ENCODE assay signal across 8 cellular contexts in the genomic region with DNA sequence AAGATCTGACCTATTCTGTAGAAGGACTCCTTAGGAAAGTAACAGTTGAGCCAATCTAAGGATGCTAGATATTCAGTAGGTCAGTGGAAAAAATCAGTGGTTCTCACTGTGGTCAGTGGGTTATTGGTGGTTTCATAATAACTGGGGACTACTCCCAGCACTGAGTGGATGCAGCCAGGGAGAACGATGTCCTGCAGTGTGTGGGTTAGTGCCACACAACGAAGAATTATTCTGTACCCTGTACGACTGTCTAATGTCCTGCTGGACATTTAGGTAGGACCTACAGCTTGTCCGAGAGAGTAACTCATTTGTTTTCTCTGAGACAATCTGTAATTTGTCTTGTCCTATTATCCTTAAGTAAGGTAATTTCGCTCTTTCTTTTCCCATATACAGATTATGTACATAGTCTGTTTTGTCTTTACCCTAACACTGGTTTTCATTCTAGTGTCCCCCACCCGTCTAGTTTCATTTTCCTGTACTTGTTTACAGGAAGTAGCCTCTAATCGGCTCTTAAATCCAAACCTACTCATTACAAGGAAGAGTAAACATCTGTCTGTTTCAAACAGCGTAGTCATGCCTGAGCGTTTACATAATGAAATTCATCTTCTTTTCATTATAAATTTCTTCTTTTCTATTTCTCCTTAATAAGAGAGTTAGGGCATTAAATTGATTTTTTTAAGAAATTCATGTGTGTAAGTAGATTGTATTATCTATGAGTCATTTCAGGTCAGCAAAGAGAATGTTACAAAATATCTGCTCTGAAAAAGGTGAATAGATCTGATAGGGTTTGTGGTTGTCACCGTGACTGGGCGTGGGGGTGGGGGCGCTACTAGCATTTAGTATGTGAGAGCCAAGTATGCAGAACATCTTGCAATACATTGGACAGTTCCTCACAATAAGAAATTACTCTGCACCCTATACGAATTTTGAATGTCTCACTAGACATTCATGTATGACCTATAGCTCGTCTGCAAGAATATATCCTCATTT. TPM values are rescaled to one million over a fixed set of nuclear protein-coding genes. Genes with fewer than 3 reads are reported as not detected.
DNase-seq lines count a peak whose midpoint lies in the region; ATAC-seq and TF ChIP-seq lines count a peak whose summit lies in the region.

No MANE protein-coding gene starts in this region.

- in situ Hi-C loops in Caki2 (cut with HindIII; ENCODE audit: low pct_unique_long_range_greater_than_20kb, low sequenced_read_pairs), result no loop called here

- no peak for TF ChIP-seq CTCF in mucosa of descending colon (IDR thresholded peaks at IDR 0.05)

- peak; percentile 40 for ATAC-seq in mucosa of descending colon
- ATAC-seq in aorta (ENCODE audit: low FRiP score), result no peak
- no peak for ATAC-seq in HG03432 (IDR thresholded peaks at IDR 0.05; ENCODE audit: unreplicated experiment)

- no peaks in the 10 kb centered on the region for H3K4me1 ChIP-seq in mucosa of descending colon (ENCODE audit: low read depth)
- H3K4me1 ChIP-seq in aorta (ENCODE audit: control insufficient read depth in 1 of 2, insufficient read depth in 2 of 2, low read length in 2 of 2), result no peaks in the 10 kb centered on the region

- H3K27me3 ChIP-seq in aorta (ENCODE audit: control insufficient read depth in 1 of 2, insufficient read depth in 2 of 2, low read length in 1 of 2), result no peaks in the 10 kb centered on the region

- H3K4me3 ChIP-seq in mucosa of descending colon (no peak overlapping the region), aorta (ENCODE audit: low read length in 2 of 2) (no peak overlapping the region)

- H3K27ac ChIP-seq in aorta (ENCODE audit: low read depth in 1 of 2, low read length in 2 of 2), result no peak overlapping the region

- H3K9me3 ChIP-seq in mucosa of descending colon (no peaks in the 10 kb centered on the region), aorta (ENCODE audit: control insufficient read depth, low read length) (no peaks in the 10 kb centered on the region)

- intact Hi-C loops in mucosa of descending colon (cut with DNase I, micrococcal nuclease), result no loop called here
- intact Hi-C loops in aorta (cut with DNase I), result no loop called here

- DNase-seq in Caki2 (ENCODE audit: low read depth) (peak; percentile 20), NCI-H2029 (lab: John Stamatoyannopoulos, UW) (peak; percentile 88), activated T-cell treated with anti-CD3 and anti-CD28 coated beads for 1 hour (ENCODE audit: low read depth) (peak; percentile 56), mucosa of descending colon (peak in 1 of 3 donors; percentile 59), kidney tubule cell (ENCODE audit: low spot score) (no peak), mucosa of gallbladder (ENCODE audit: low spot score) (no peak), aorta (no peak)

- H3K36me3 ChIP-seq in mucosa of descending colon (ENCODE audit: low read depth) (no peaks in the 10 kb centered on the region), aorta (ENCODE audit: control insufficient read depth in 1 of 2, insufficient read depth in 2 of 2, low read length in 1 of 2) (peaks cover 0 to 2% of the 10 kb centered on the region in 2 donors)

- 87 to 88% methylated on average over 14 of the region's 14 CpGs for WGBS in aorta, 2 donors

RNA-seq across cellular contexts. Expression of a gene that starts 8.3 kb away (rescaled TPM):
- total RNA-seq in Caki2 (2014; rRNA removed; shearing (Covaris generic); ENCODE audit: low replicate concordance), result 14.2 and 25.1 TPM in 2 replicates
- 1 to 10 TPM; 6.0 to 9.1 (median 6.5) TPM for total RNA-seq in mucosa of descending colon
- 9.0 TPM for total RNA-seq in mucosa of gallbladder
- total RNA-seq in aorta, result 10 to 100 TPM in 1 of 2 donors, 1 to 10 TPM in 1; 6.9 to 17.5 TPM
- polyA plus RNA-seq in aorta, result 1 to 10 TPM in 1 of 2 donors, under 1 TPM in 1; 0.51 to 1.1 TPM

Comparison
In these comparisons a context has a peak if more than half of its experiments do, and no peak if none do; other contexts are left out.
1. DNase-seq: peak in Caki2 (single experiment), NCI-H2029 (single experiment) and activated T-cell treated with anti-CD3 and anti-CD28 coated beads for 1 hour (single experiment); none in kidney tubule cell (single experiment), mucosa of gallbladder (single experiment) and aorta (0 of 2).